Comparison of ENCODE assay signal across 8 cellular contexts in the genomic region with DNA sequence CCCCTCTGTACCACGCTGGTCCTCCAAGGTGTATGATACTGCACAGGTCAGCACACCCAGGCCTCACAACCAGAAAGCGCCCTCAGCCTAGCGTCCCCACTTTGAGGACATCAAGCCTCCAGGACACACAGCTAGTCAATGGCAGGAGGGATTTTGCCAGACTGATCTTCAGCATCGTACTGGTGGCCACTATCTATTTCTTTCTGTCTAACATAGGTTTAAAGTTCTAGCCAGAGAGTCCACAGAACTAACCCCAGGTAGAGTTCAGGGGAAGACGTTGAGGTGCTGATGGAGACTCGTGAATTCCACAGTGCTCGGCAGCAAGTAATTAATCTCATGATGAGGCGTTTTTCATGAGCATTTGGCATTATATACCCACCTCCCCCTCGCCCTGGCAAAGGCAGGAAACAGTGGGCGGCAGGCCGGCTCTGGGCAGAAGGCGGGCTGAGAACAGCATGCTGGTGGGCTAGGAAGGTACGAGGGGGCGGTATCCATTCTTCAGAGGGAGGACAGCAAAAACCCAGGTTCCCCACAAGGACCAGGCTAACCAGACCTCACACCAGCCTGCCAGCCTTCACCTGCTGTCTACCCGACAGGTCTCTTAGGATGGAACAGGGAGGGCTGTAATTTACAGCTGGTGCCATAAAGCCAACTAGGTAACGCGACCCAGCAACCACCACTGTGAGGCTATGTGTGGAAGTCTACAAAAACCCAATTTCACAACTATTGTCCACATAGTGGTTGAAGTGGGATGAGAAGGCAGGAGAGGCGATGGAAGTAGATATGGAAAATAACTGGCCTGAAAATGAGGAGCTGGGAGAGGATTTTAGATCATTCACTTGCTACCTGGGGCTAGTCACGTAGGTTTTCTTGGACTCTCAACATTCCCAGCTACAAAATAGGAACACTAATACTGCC. TPM values are rescaled to one million over a fixed set of nuclear protein-coding genes. Genes with fewer than 3 reads are reported as not detected.
DNase-seq lines count a peak whose midpoint lies in the region; ATAC-seq and TF ChIP-seq lines count a peak whose summit lies in the region.

No MANE protein-coding gene starts in this region.

- 0 out of 2 replicates have a peak overlapping the region, but pooled peaks have one; percentile 4 for H3K9ac ChIP-seq in SU-DHL-6 (ENCODE audit: low read length)

- peaks cover 10% of the 10 kb centered on the region; the same call in 1 of the 2 replicates for H4K20me1 ChIP-seq in SU-DHL-6 (ENCODE audit: low read depth, low read length)

- no peaks in the 10 kb centered on the region for H3K9me2 ChIP-seq in SU-DHL-6 (replicated peaks; ENCODE audit: insufficient read depth, low read length)

- 0 out of 2 replicates have a peak, but pooled peaks cover 2% of the 10 kb centered on the region for H3F3A ChIP-seq in SU-DHL-6 (ENCODE audit: insufficient read depth)

- no peak overlapping the region for H2AFZ ChIP-seq in SU-DHL-6 (ENCODE audit: low read depth, low read length, severe bottlenecking)

- peak; percentile 2 for ATAC-seq in effector memory CD8-positive, alpha-beta T cell (replicated peaks)
- ATAC-seq in HG02870 (IDR thresholded peaks at IDR 0.05; ENCODE audit: unreplicated experiment): no peak
- ATAC-seq in HG02571 (IDR thresholded peaks at IDR 0.05; ENCODE audit: unreplicated experiment): no peak
- no peak for ATAC-seq in GM21576 (IDR thresholded peaks at IDR 0.05; ENCODE audit: unreplicated experiment)

- no peak for TF ChIP-seq CTCF in SU-DHL-6 (IDR thresholded peaks at IDR 0.05; ENCODE audit: insufficient read depth, low read length, poor library complexity, severe bottlenecking)

- peaks cover 85 to 94% of the 10 kb centered on the region in 2 donors for H3K4me1 Mint-ChIP-seq in effector memory CD8-positive, alpha-beta T cell (ENCODE audit: low read depth in 2 of 2)

- H3K27ac Mint-ChIP-seq in effector memory CD8-positive, alpha-beta T cell: peak overlapping the region; percentile 94 to 97

- no peaks in the 10 kb centered on the region for H3K27me3 ChIP-seq in SU-DHL-6 (ENCODE audit: low read length)

- no peaks in the 10 kb centered on the region for H3K27me3 Mint-ChIP-seq in effector memory CD8-positive, alpha-beta T cell

- no peaks in the 10 kb centered on the region for H3K9me3 ChIP-seq in SU-DHL-6 (ENCODE audit: insufficient read depth, low read length)

- H3K36me3 Mint-ChIP-seq in effector memory CD8-positive, alpha-beta T cell (ENCODE audit: insufficient read depth): peaks cover 93% of the 10 kb centered on the region

- no peaks in the 10 kb centered on the region for H3K9me3 Mint-ChIP-seq in effector memory CD8-positive, alpha-beta T cell

- intact Hi-C loops in posterior cingulate gyrus (cut with DNase I): no loop called here

- peak overlapping the region; percentile 21 for H3K4me2 ChIP-seq in SU-DHL-6 (ENCODE audit: low read depth, low read length, poor library complexity, severe bottlenecking)

- H3K79me2 ChIP-seq in SU-DHL-6 (ENCODE audit: insufficient read depth, low read length): peaks cover 100% of the 10 kb centered on the region

- H3K4me3 ChIP-seq in SU-DHL-6 (ENCODE audit: insufficient read depth, low read length, poor library complexity, severe bottlenecking): no peak overlapping the region

- peak overlapping the region; percentile 36 for H3K27ac ChIP-seq in SU-DHL-6 (ENCODE audit: low read depth, low read length)

- peak overlapping the region; percentile 86 to 90 for H3K4me3 Mint-ChIP-seq in effector memory CD8-positive, alpha-beta T cell

- no peaks in the 10 kb centered on the region for H3K36me3 ChIP-seq in SU-DHL-6 (ENCODE audit: low read length)

- DNase-seq in Daoy (ENCODE audit: low read depth) (peak; percentile 67), posterior cingulate gyrus (peak in 6 of 10 donors; percentile 26 to 92 (median 65)), SKM-1 (lab: John Stamatoyannopoulos, UW; ENCODE audit: unreplicated experiment) (no peak)
- DNase-seq in effector memory CD8-positive, alpha-beta T cell: no peak

RNA-seq across cellular contexts. Expression of a gene that starts 18.5 kb away (rescaled TPM):
- total RNA-seq in Daoy (2014; rRNA removed; shearing (Covaris generic)): 349 and 464 TPM in 2 replicates

Comparison
In these comparisons a context has a peak if more than half of its experiments do, and no peak if none do; other contexts are left out.
1. DNase-seq: peak in Daoy (single experiment) and posterior cingulate gyrus (6 of 10); none in effector memory CD8-positive, alpha-beta T cell (0 of 3) and SKM-1 (single experiment).